In the genomic region with DNA sequence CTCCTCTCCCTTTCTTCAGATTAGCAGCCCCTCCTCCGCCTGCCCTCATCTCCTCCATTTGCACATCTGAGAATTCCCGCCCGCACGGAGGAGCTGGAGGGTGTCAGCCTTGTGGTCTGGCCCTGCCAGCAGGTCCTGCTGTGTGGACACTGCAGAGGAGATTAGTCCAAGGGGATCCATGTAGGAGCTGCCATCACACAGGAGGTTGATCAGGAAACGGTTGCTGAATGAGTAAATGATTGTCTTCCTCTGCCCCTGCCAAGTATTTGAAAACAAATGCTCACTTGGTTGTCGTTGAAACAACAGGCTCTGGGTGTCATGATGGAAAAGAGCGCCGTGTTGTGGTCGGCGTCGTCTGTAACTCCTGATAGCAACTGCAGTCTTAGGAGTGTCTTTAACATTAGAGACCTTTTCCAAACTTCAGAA, we compare ENCODE assay signal across 1 cellular context.
TF ChIP-seq lines count a peak whose summit lies in the region.

No MANE protein-coding gene starts in this region.

TF ChIP-seq in IMR-90, 13 proteins besides CTCF, POLR2A, EP300 and RAD21 (continued from another document):
- TF ChIP-seq, protein P1, sequence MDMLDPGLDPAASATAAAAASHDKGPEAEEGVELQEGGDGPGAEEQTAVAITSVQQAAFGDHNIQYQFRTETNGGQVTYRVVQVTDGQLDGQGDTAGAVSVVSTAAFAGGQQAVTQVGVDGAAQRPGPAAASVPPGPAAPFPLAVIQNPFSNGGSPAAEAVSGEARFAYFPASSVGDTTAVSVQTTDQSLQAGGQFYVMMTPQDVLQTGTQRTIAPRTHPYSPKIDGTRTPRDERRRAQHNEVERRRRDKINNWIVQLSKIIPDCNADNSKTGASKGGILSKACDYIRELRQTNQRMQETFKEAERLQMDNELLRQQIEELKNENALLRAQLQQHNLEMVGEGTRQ (IDR thresholded peaks at IDR 0.05; ENCODE audit: low read depth, low read length) = no peak
- TF ChIP-seq MXI1 (IDR thresholded peaks at IDR 0.05; ENCODE audit: borderline replicate concordance, low read depth, low read length) (no peak), CEBPB (IDR thresholded peaks at IDR 0.05; ENCODE audit: low read depth, low read length) (no peak), RCOR1 (IDR thresholded peaks at IDR 0.05; ENCODE audit: insufficient replicate concordance, low read length) (no peak), NFE2L2 (IDR thresholded peaks at IDR 0.05; ENCODE audit: low read depth, low read length) (no peak)
